In genomic region chr2:130345611-130346010, GRCh38 we compare ENCODE assay signal across 1 cellular context.
TF ChIP-seq lines count a peak whose summit lies in the region.

No MANE protein-coding gene starts in this region.

TF ChIP-seq in HepG2, 621 proteins besides CTCF, POLR2A, EP300 and RAD21 (continued from another document):
- no peak for TF ChIP-seq MAX (IDR thresholded peaks at IDR 0.05)
- peak; percentile 49; the same call in 1 of the 2 replicates for TF ChIP-seq ZNF225 (CRISPR knock-in tag; IDR thresholded peaks at IDR 0.05)
- TF ChIP-seq ZNF614 (CRISPR knock-in tag; IDR thresholded peaks at IDR 0.05; ENCODE audit: borderline replicate concordance), result no peak
- TF ChIP-seq GABPA (IDR thresholded peaks at IDR 0.05; ENCODE audit: low read depth, low read length), result no peak
- no peak for TF ChIP-seq GABPA (CRISPR knock-in tag; IDR thresholded peaks at IDR 0.05; ENCODE audit: low read depth)
- no peak for TF ChIP-seq ZNF687 (CRISPR knock-in tag; IDR thresholded peaks at IDR 0.05)
- TF ChIP-seq RBFOX2 (IDR thresholded peaks at IDR 0.05; ENCODE audit: low read depth, low read length), result peak; percentile 64
- TF ChIP-seq WIZ (CRISPR knock-in tag; IDR thresholded peaks at IDR 0.05), result no peak
- no peak for TF ChIP-seq RELA (CRISPR knock-in tag; IDR thresholded peaks at IDR 0.05)
- TF ChIP-seq E2F5 (CRISPR knock-in tag; conservative IDR thresholded peaks at IDR 0.05), result no peak
- TF ChIP-seq RFXAP (CRISPR knock-in tag; IDR thresholded peaks at IDR 0.05; ENCODE audit: borderline replicate concordance), result no peak
- peak; percentile 84 for TF ChIP-seq AGO2 (optimal IDR thresholded peaks at IDR 0.05; ENCODE audit: low read depth, low read length)
- no peak for TF ChIP-seq ZNF629 (CRISPR knock-in tag; conservative IDR thresholded peaks at IDR 0.05)
- TF ChIP-seq GZF1 (CRISPR knock-in tag; IDR thresholded peaks at IDR 0.05), result no peak
